8 cellular contexts compared by ENCODE assay signal in genomic region chr14:67514203-67514607, GRCh38. TPM values are rescaled to one million over a fixed set of nuclear protein-coding genes. Genes with fewer than 3 reads are reported as not detected.
DNase-seq lines count a peak whose midpoint lies in the region; ATAC-seq and TF ChIP-seq lines count a peak whose summit lies in the region.

No MANE protein-coding gene starts in this region.

- peak overlapping the region; percentile 31 to 78 (median 50) for H3K27ac Mint-ChIP-seq in nephron

- peak overlapping the region; percentile 72 to 89 (median 79); a peak in 18 of 20 replicates for H3K4me3 ChIP-seq in BLaER1 treated with 17β-estradiol and CSF1 and Interleukin-3, amounts not matched to agents 10 nM and 100 nM
- peak overlapping the region; percentile 63; the same call in 1 of the 2 replicates for H3K4me3 ChIP-seq in MG63
- peak overlapping the region; percentile 85 for H3K4me3 ChIP-seq in effector memory CD4-positive, alpha-beta T cell (ENCODE audit: insufficient read depth, low read depth, low read length, poor library complexity, severe bottlenecking)

- no peak overlapping the region for H3K27ac ChIP-seq in BLaER1 treated with 17β-estradiol and CSF1 and Interleukin-3, amounts not matched to agents 10 nM and 100 nM
- H3K27ac ChIP-seq in effector memory CD4-positive, alpha-beta T cell (ENCODE audit: insufficient read depth, low read length, poor library complexity, severe bottlenecking), result peak overlapping the region; percentile 71

- H3K4me3 Mint-ChIP-seq in nephron, result peak overlapping the region; percentile 81 to 88 (median 85)

- no peak for TF ChIP-seq CTCF in nephron (IDR thresholded peaks at IDR 0.05; ENCODE audit: unreplicated experiment in 3 of 3)

- H3K4me1 ChIP-seq in BLaER1 treated with 17β-estradiol and CSF1 and Interleukin-3, amounts not matched to agents 10 nM and 100 nM, result peaks cover 0 to 16% (median 12%) of the 10 kb centered on the region in 10 experiments; a peak in 13 of 20 replicates
- H3K4me1 ChIP-seq in effector memory CD4-positive, alpha-beta T cell (ENCODE audit: control insufficient read depth, insufficient read depth, low read length, poor library complexity, severe bottlenecking), result peaks cover 7% of the 10 kb centered on the region

- peaks cover 16 to 42% (median 27%) of the 10 kb centered on the region in 11 experiments for H3K27me3 ChIP-seq in BLaER1 treated with 17β-estradiol and CSF1 and Interleukin-3, amounts not matched to agents 10 nM and 100 nM
- no peaks in the 10 kb centered on the region for H3K27me3 ChIP-seq in MG63
- no peaks in the 10 kb centered on the region for H3K27me3 ChIP-seq in effector memory CD4-positive, alpha-beta T cell (replicated peaks; ENCODE audit: control insufficient read depth, insufficient read depth, low read length, poor library complexity, severe bottlenecking)

- no peaks in the 10 kb centered on the region for H3K9me3 ChIP-seq in BLaER1 treated with 17β-estradiol and CSF1 and Interleukin-3, amounts not matched to agents 10 nM and 100 nM (replicated peaks in 1 of 11)
- no peaks in the 10 kb centered on the region for H3K9me3 ChIP-seq in MG63
- no peaks in the 10 kb centered on the region for H3K9me3 ChIP-seq in effector memory CD4-positive, alpha-beta T cell (ENCODE audit: control insufficient read depth, low read length)

- peaks cover 79% of the 10 kb centered on the region for H3K27me3 Mint-ChIP-seq in nephron (ENCODE audit: low read depth)

- ATAC-seq in HG03139 (IDR thresholded peaks at IDR 0.05; ENCODE audit: unreplicated experiment), result no peak
- no peak for ATAC-seq in HG03469 (IDR thresholded peaks at IDR 0.05; ENCODE audit: unreplicated experiment)

- no peaks in the 10 kb centered on the region; a peak in 1 of 22 replicates for H4K20me1 ChIP-seq in BLaER1 treated with 17β-estradiol and CSF1 and Interleukin-3, amounts not matched to agents 10 nM and 100 nM

- peak overlapping the region in 4 of 11 experiments; percentile 66 to 74 (median 74); a peak in 6 of 22 replicates for H3K9ac ChIP-seq in BLaER1 treated with 17β-estradiol and CSF1 and Interleukin-3, amounts not matched to agents 10 nM and 100 nM

- no peaks in the 10 kb centered on the region for H3K36me3 ChIP-seq in BLaER1 treated with 17β-estradiol and CSF1 and Interleukin-3, amounts not matched to agents 10 nM and 100 nM
- H3K36me3 ChIP-seq in MG63, result no peaks in the 10 kb centered on the region
- no peaks in the 10 kb centered on the region for H3K36me3 ChIP-seq in effector memory CD4-positive, alpha-beta T cell (ENCODE audit: control insufficient read depth, insufficient read depth, low read length)

- in situ Hi-C loops in ACHN (cut with HindIII; ENCODE audit: low pct_ligation_motif_present, low pct_unique_long_range_greater_than_20kb, low sequenced_read_pairs), result no loop called here

- no peaks in the 10 kb centered on the region for H3K9me3 Mint-ChIP-seq in nephron

- H3K4me1 Mint-ChIP-seq in nephron, result peaks cover 4% of the 10 kb centered on the region

- no peaks in the 10 kb centered on the region for H3K36me3 Mint-ChIP-seq in nephron (ENCODE audit: low read depth)

- peak overlapping the region; percentile 79 to 99 (median 95) for H3K4me2 ChIP-seq in BLaER1 treated with 17β-estradiol and CSF1 and Interleukin-3, amounts not matched to agents 10 nM and 100 nM

- peak; percentile 18 for DNase-seq in MG63
- no peak for DNase-seq in effector memory CD4-positive, alpha-beta T cell
- no peak for DNase-seq in stimulated activated CD4-positive, alpha-beta T cell treated with anti-CD3 and anti-CD28 coated beads, Interleukin-2, amount 100 ng/mL, for 48 hours
- no peak for DNase-seq in ACHN

RNA-seq across cellular contexts. Expression of gene PLEKHH1, which starts 18.9 kb away (rescaled TPM):
- total RNA-seq in MG63 (2014; rRNA removed; shearing (Covaris generic); ENCODE audit: low replicate concordance), result 0.07 and 0.47 TPM in 2 replicates

RNA-seq across cellular contexts. Expression of gene TMEM229B, which starts 25.7 kb away (rescaled TPM):
- 5.9 TPM in 1 of 2 replicates, not detected in the other for total RNA-seq in MG63 (2014; rRNA removed; shearing (Covaris generic); ENCODE audit: low replicate concordance)
